Comparison of ENCODE assay signal across 8 cellular contexts in the genomic region with DNA sequence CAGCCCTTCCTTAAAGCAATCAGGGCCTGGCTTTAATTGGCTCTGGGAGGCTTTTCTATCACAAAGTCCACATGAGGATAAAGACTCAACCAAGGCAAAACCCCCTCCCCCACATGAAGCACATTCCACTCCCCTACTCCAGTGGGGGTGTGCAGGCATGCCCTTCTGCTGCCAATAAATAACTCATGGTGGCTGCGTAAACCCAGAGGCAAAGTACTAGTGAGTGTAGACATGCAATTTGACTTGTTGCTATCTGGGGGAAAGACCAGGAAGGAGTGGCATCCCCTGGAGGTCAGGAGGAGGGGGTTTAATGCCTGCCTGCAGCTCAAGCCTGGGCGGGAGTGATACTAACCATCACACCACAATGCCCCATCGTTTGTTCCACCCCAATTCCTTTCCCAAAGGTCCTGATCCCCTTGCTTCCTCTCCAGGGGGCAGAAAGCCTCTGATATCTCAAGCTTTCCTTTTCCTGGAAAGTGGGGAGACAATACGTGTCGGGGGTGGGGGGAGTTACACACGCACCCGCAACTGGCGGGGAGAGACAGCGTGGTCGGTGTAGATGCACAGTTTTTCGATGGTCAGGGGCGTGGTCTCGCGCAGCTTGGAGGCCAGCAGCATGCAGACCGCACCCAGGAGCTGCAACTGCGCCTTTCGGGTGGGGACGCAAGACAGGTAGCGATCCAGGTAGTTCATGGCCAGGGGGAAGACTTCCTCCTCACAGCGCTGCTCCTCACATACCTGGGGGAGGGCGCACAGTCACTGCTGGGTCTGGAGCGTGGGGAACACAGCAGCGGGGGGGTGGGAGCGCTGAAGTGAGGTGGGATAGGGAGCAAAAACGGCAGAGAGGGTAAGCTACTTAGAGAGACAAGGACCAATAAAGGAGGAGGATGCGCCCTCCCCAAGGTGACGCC. TPM values are rescaled to one million over a fixed set of nuclear protein-coding genes. Genes with fewer than 3 reads are reported as not detected.
DNase-seq lines count a peak whose midpoint lies in the region; ATAC-seq and TF ChIP-seq lines count a peak whose summit lies in the region.

No MANE protein-coding gene starts in this region.

- 6% methylated on average over 27 of the region's 27 CpGs for WGBS in ectodermal cell, 2 experiments

- H3K36me3 ChIP-seq in ectodermal cell (ENCODE audit: control insufficient read depth, insufficient read depth, low read length) (peaks cover 4% of the 10 kb centered on the region), muscle layer of colon (ENCODE audit: insufficient read depth, low read length) (peaks cover 19% of the 10 kb centered on the region), uterus (no peaks in the 10 kb centered on the region)

- peaks cover 57% of the 10 kb centered on the region for H3K36me3 Mint-ChIP-seq in T-helper 2 cell treated with Interferon-gamma antibody and Interleukin-4, amounts not matched to agents 5 μg/mL and 100 μg/mL, for 36 hours (ENCODE audit: low read depth)

- TF ChIP-seq POLR2A in uterus (IDR thresholded peaks at IDR 0.05) = no peak

- H3K9ac ChIP-seq in muscle layer of colon (ENCODE audit: low read length) = peak overlapping the region; percentile 47

- H3K27ac ChIP-seq in ectodermal cell (ENCODE audit: insufficient read depth, low read depth, low read length, poor library complexity, severe bottlenecking) = no peak overlapping the region
- peak overlapping the region; percentile 81 for H3K27ac ChIP-seq in muscle layer of colon (ENCODE audit: low read depth, low read length)
- H3K27ac ChIP-seq in uterus = peak overlapping the region; percentile 66 to 85

- H3K27me3 ChIP-seq in ectodermal cell (ENCODE audit: control insufficient read depth, insufficient read depth, low read length, poor library complexity, severe bottlenecking) = peaks cover 17% of the 10 kb centered on the region
- H3K27me3 ChIP-seq in muscle layer of colon (ENCODE audit: control insufficient read depth in 1 of 2, insufficient read depth in 2 of 2, low read length in 2 of 2) = no peaks in the 10 kb centered on the region
- no peaks in the 10 kb centered on the region for H3K27me3 ChIP-seq in uterus

- H3K9me3 ChIP-seq in ectodermal cell (ENCODE audit: control insufficient read depth, low read length) = no peaks in the 10 kb centered on the region
- no peaks in the 10 kb centered on the region for H3K9me3 ChIP-seq in muscle layer of colon (ENCODE audit: low read length)
- H3K9me3 ChIP-seq in uterus = no peaks in the 10 kb centered on the region

- TF ChIP-seq CTCF in uterus (IDR thresholded peaks at IDR 0.05) = no peak

- H3K4me3 ChIP-seq in ectodermal cell (ENCODE audit: insufficient read depth, low read depth, low read length) = peak overlapping the region; percentile 70
- H3K4me3 ChIP-seq in muscle layer of colon (ENCODE audit: low read depth in 1 of 2, low read length in 2 of 2) = peak overlapping the region; percentile 75 to 76
- peak overlapping the region; percentile 50 to 73 for H3K4me3 ChIP-seq in uterus

- H3K4me3 Mint-ChIP-seq in T-helper 2 cell treated with Interferon-gamma antibody and Interleukin-4, amounts not matched to agents 5 μg/mL and 100 μg/mL, for 36 hours = peak overlapping the region; percentile 99

- H3K27me3 Mint-ChIP-seq in T-helper 2 cell treated with Interferon-gamma antibody and Interleukin-4, amounts not matched to agents 5 μg/mL and 100 μg/mL, for 36 hours (ENCODE audit: low read depth) = no peaks in the 10 kb centered on the region

- H3K4me1 ChIP-seq in ectodermal cell (ENCODE audit: control insufficient read depth, insufficient read depth, low read length) (peaks cover 32% of the 10 kb centered on the region), muscle layer of colon (ENCODE audit: insufficient read depth, low read length) (peaks cover 50% of the 10 kb centered on the region), uterus (peaks cover 10 to 24% of the 10 kb centered on the region in 2 donors)

- no peak for ATAC-seq in HG02610 (IDR thresholded peaks at IDR 0.05; ENCODE audit: unreplicated experiment)

- peak overlapping the region; percentile 94 for H3K27ac Mint-ChIP-seq in T-helper 2 cell treated with Interferon-gamma antibody and Interleukin-4, amounts not matched to agents 5 μg/mL and 100 μg/mL, for 36 hours

- intact Hi-C loops in uterus (cut with DNase I; ENCODE audit: low total_unique reads) = loop anchor here (10.0 kb wide), 1 partner anchor 105 kb away; no protein-coding TSS in a partner anchor

- H3K9me3 Mint-ChIP-seq in T-helper 2 cell treated with Interferon-gamma antibody and Interleukin-4, amounts not matched to agents 5 μg/mL and 100 μg/mL, for 36 hours = no peaks in the 10 kb centered on the region

- peaks cover 40% of the 10 kb centered on the region for H3K4me1 Mint-ChIP-seq in T-helper 2 cell treated with Interferon-gamma antibody and Interleukin-4, amounts not matched to agents 5 μg/mL and 100 μg/mL, for 36 hours (ENCODE audit: low read depth)

- DNase-seq in HT-29 (ENCODE audit: low spot score) (peak; percentile 35), uterus (peak in 1 of 2 donors; percentile 28), NCI-H1048 (lab: John Stamatoyannopoulos, UW) (no peak), middle frontal gyrus (ENCODE audit: extremely low spot score, low spot score) (no peak)
- DNase-seq in T-helper 2 cell treated with Interferon-gamma antibody and Interleukin-4, amounts not matched to agents 5 μg/mL and 100 μg/mL, for 36 hours (ENCODE audit: low spot score) = peak; percentile 54

RNA-seq across cellular contexts. Expression of gene CCND3, which starts 1.5 kb away (rescaled TPM):
- total RNA-seq in HT-29 (2014; rRNA removed; shearing (Covaris generic)) = 70.5 and 79.7 TPM in 2 replicates
- 14.6 TPM for polyA plus RNA-seq in ectodermal cell (2013, experiment 1 of 4)
- polyA plus RNA-seq in ectodermal cell (2013, experiment 2 of 4) = 11.2 TPM
- polyA plus RNA-seq in ectodermal cell (2013, experiment 3 of 4) = 11.7 TPM
- polyA plus RNA-seq in ectodermal cell (2013, experiment 4 of 4) = 11.9 TPM
- 100 to 1,000 TPM in 1 of 4 donors, 10 to 100 TPM in 3; 28.8 to 101 (median 74.3) TPM for total RNA-seq in uterus

RNA-seq across cellular contexts. Expression of gene BYSL, which starts 18.8 kb away (rescaled TPM):
- 40.7 and 53.9 TPM in 2 replicates for total RNA-seq in HT-29 (2014; rRNA removed; shearing (Covaris generic))
- polyA plus RNA-seq in ectodermal cell (2013, experiment 1 of 4) = 45.8 TPM
- polyA plus RNA-seq in ectodermal cell (2013, experiment 2 of 4) = 39.9 TPM
- 28.7 TPM for polyA plus RNA-seq in ectodermal cell (2013, experiment 3 of 4)
- polyA plus RNA-seq in ectodermal cell (2013, experiment 4 of 4) = 34.4 TPM
- total RNA-seq in uterus = 10 to 100 TPM in 3 of 4 donors, under 1 TPM in 1; 0.51 to 20.5 (median 18.0) TPM

RNA-seq across cellular contexts. Expression of gene MED20, which starts 19.2 kb away (rescaled TPM):
- 18.3 and 25.4 TPM in 2 replicates for total RNA-seq in HT-29 (2014; rRNA removed; shearing (Covaris generic))
- polyA plus RNA-seq in ectodermal cell (2013, experiment 1 of 4) = 37.6 TPM
- 36.0 TPM for polyA plus RNA-seq in ectodermal cell (2013, experiment 2 of 4)
- 28.5 TPM for polyA plus RNA-seq in ectodermal cell (2013, experiment 3 of 4)
- 28.1 TPM for polyA plus RNA-seq in ectodermal cell (2013, experiment 4 of 4)
- total RNA-seq in uterus = 10 to 100 TPM in 3 of 4 donors, 1 to 10 TPM in 1; 1.0 to 36.8 (median 17.3) TPM

RNA-seq across cellular contexts. Expression of gene USP49, which starts 44.9 kb away (rescaled TPM):
- 2.0 and 2.9 TPM in 2 replicates for total RNA-seq in HT-29 (2014; rRNA removed; shearing (Covaris generic))
- polyA plus RNA-seq in ectodermal cell (2013, experiment 1 of 4) = 54.8 TPM
- polyA plus RNA-seq in ectodermal cell (2013, experiment 2 of 4) = 75.4 TPM
- polyA plus RNA-seq in ectodermal cell (2013, experiment 3 of 4) = 33.9 TPM
- polyA plus RNA-seq in ectodermal cell (2013, experiment 4 of 4) = 42.3 TPM
- total RNA-seq in uterus = 10 to 100 TPM in 1 of 4 donors, 1 to 10 TPM in 3; 2.3 to 16.5 (median 6.6) TPM

Comparison
In these comparisons a context has a peak if more than half of its experiments do, and no peak if none do; other contexts are left out.
1. DNase-seq: peak in HT-29 (single experiment) and T-helper 2 cell treated with Interferon-gamma antibody and Interleukin-4, amounts not matched to agents 5 μg/mL and 100 μg/mL, for 36 hours (single experiment); none in NCI-H1048 (single experiment) and middle frontal gyrus (single experiment).
2. Peak in every context shown above with its lines, with median percentiles within 50 percentile points of each other: H3K4me3 ChIP-seq.